ENCODE assay signal across 8 cellular contexts in genomic region chr1:182029379-182030331, GRCh38. TPM values are rescaled to one million over a fixed set of nuclear protein-coding genes. Genes with fewer than 3 reads are reported as not detected.
DNase-seq lines count a peak whose midpoint lies in the region; ATAC-seq and TF ChIP-seq lines count a peak whose summit lies in the region.

No MANE protein-coding gene starts in this region.

- peak overlapping the region; percentile 97 for H3K27ac Mint-ChIP-seq in activated naive CD8-positive, alpha-beta T cell treated with anti-CD3 and anti-CD28 coated beads for 36 hours

- H3K36me3 Mint-ChIP-seq in activated naive CD8-positive, alpha-beta T cell treated with anti-CD3 and anti-CD28 coated beads for 36 hours: peaks cover 8% of the 10 kb centered on the region

- no peak for TF ChIP-seq EP300 in ovary (IDR thresholded peaks at IDR 0.05)

- H3K9me3 ChIP-seq in ovary (no peaks in the 10 kb centered on the region), thyroid gland (no peaks in the 10 kb centered on the region)

- H3K4me3 ChIP-seq in ovary (peak overlapping the region; percentile 70), thyroid gland (replicated peaks in 1 of 3) (peak overlapping the region; percentile 44 to 56 (median 45))

- TF ChIP-seq POLR2A in GM10847 (IDR thresholded peaks at IDR 0.05; ENCODE audit: extremely low read depth, insufficient read length) (peak; percentile 83), ovary (IDR thresholded peaks at IDR 0.05) (peak; percentile 79), thyroid gland (IDR thresholded peaks at IDR 0.05) (peak in 1 of 2 donors; percentile 95)

- H3K4me1 ChIP-seq in ovary (ENCODE audit: insufficient read depth): peaks cover 3% of the 10 kb centered on the region
- H3K4me1 ChIP-seq in thyroid gland: peaks cover 6% of the 10 kb centered on the region in 2 donors

- H3K4me3 Mint-ChIP-seq in activated naive CD8-positive, alpha-beta T cell treated with anti-CD3 and anti-CD28 coated beads for 36 hours: peak overlapping the region; percentile 99

- H3K27ac ChIP-seq in ovary (peak overlapping the region; percentile 67 to 93), thyroid gland (peak overlapping the region; percentile 53 to 81 (median 75))

- no peaks in the 10 kb centered on the region for H3K9me3 Mint-ChIP-seq in activated naive CD8-positive, alpha-beta T cell treated with anti-CD3 and anti-CD28 coated beads for 36 hours

- H3K36me3 ChIP-seq in ovary (no peaks in the 10 kb centered on the region), thyroid gland (no peaks in the 10 kb centered on the region)

- peaks cover 4% of the 10 kb centered on the region for H3K27me3 Mint-ChIP-seq in activated naive CD8-positive, alpha-beta T cell treated with anti-CD3 and anti-CD28 coated beads for 36 hours

- WGBS in ovary, 3 donors: 0% methylated on average over 48 to 68 of the region's 68 CpGs
- 1 to 2% methylated on average over 15 to 25 of the region's 68 CpGs for WGBS in thyroid gland, 2 donors

- H3K4me1 Mint-ChIP-seq in activated naive CD8-positive, alpha-beta T cell treated with anti-CD3 and anti-CD28 coated beads for 36 hours: peaks cover 12% of the 10 kb centered on the region

- H3K27me3 ChIP-seq in ovary (no peaks in the 10 kb centered on the region), thyroid gland (no peaks in the 10 kb centered on the region)

- DNase-seq in NCI-H1092 treated with DMSO at 0.1 percent for 48 hours (lab: John Stamatoyannopoulos, UW) (peak; percentile 98), SKM-1 (lab: John Stamatoyannopoulos, UW; ENCODE audit: unreplicated experiment) (peak; percentile 99), Right ventricle myocardium superior (peak; percentile 97), ovary (peak; percentile 97 to 99 (median 99)), thyroid gland (peak; percentile 99)
- DNase-seq in activated naive CD8-positive, alpha-beta T cell treated with anti-CD3 and anti-CD28 coated beads for 36 hours: peak; percentile 96

- ATAC-seq in HG02623 (IDR thresholded peaks at IDR 0.05; ENCODE audit: unreplicated experiment): peak; percentile 92
- ATAC-seq in Right ventricle myocardium superior (ENCODE audit: poor library complexity): peak; percentile 99

- TF ChIP-seq CTCF in ovary (IDR thresholded peaks at IDR 0.05) (peak in 2 of 3 donors; percentile 48 to 68), thyroid gland (IDR thresholded peaks at IDR 0.05) (peak in 5 of 6 experiments; percentile 24 to 62 (median 41))

- intact Hi-C loops in Right ventricle myocardium superior (cut with DNase I) (no loop called here), ovary (cut with DNase I) (no loop called here), thyroid gland (cut with DNase I) (no loop called here)

RNA-seq across cellular contexts. Expression of gene ZNF648, which starts 31.9 kb away (rescaled TPM):
- not detected for total RNA-seq in activated naive CD8-positive, alpha-beta T cell treated with anti-CD3 and anti-CD28 coated beads for 36 hours
- total RNA-seq in Right ventricle myocardium superior (not detected), ovary (1 to 10 TPM in 3 of 7 donors, under 1 TPM in 4; 0.57 to 2.4 (median 0.80) TPM), thyroid gland (under 1 TPM in 1 of 4 donors, not detected in 3; 0.24 TPM)
- under 1 TPM; 0.12 to 0.13 TPM for polyA plus RNA-seq in ovary

Comparison
In these comparisons a context has a peak if more than half of its experiments do, and no peak if none do; other contexts are left out.
1. Peak in every context shown above with its lines: DNase-seq, ATAC-seq, H3K4me3 ChIP-seq and H3K27ac ChIP-seq.